10 cellular contexts compared by ENCODE assay signal in the genomic region with DNA sequence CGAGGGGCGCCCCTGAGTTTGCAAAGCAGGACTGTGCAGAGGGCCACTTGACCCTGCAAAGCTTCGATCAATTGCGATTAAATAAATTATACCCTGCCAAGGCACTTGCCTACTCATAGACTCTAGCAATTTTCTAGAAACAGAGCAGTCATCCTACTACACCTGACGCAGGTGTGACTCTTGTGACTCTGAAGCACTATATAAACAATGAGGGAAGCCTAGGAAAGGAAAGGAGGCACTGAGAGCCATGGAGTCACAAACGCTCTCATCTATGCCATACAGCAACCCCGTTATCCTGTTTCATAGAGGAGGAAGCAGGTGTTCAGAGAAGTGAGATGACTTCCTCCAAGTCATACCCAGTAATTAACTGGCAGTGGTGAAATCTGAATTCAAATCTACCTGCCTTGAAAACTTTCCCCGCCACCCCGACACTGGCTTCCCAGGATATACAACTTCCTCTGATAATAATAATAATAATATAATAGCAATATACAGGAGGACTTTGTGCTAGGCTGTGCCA.
DNase-seq lines count a peak whose midpoint lies in the region; ATAC-seq lines count a peak whose summit lies in the region.
"Had no signal": no experiment of that assay in that cellular context is flagged by ENCODE, and none has a peak within 500 bp of the region (broad histone marks: within the 10 kb centered on the region; RNA-seq: fewer than 3 reads in every experiment).

No MANE protein-coding gene starts in this region.

- no peaks in the 10 kb centered on the region for H3K36me3 Mint-ChIP-seq in dendritic cell treated with granulocyte-macrophage colony-stimulating factor and Interleukin-4, amounts not matched to agents 40 ng/mL and 50 ng/mL, for 4 days (ENCODE audit: low read depth)
- peaks cover 8% of the 10 kb centered on the region for H3K36me3 Mint-ChIP-seq in stimulated activated effector memory CD8-positive, alpha-beta T cell treated with anti-CD3 and anti-CD28 coated beads, Interleukin-12 subunit alpha, Interleukin-12 subunit beta, amount 100 ng/mL, for 72 hours

- H3K4me3 Mint-ChIP-seq in dendritic cell treated with granulocyte-macrophage colony-stimulating factor and Interleukin-4, amounts not matched to agents 40 ng/mL and 50 ng/mL, for 4 days = no peak overlapping the region
- peak overlapping the region; percentile 63 for H3K4me3 Mint-ChIP-seq in stimulated activated effector memory CD8-positive, alpha-beta T cell treated with anti-CD3 and anti-CD28 coated beads, Interleukin-12 subunit alpha, Interleukin-12 subunit beta, amount 100 ng/mL, for 72 hours

- peaks cover 84% of the 10 kb centered on the region for H3K4me1 Mint-ChIP-seq in dendritic cell treated with granulocyte-macrophage colony-stimulating factor and Interleukin-4, amounts not matched to agents 40 ng/mL and 50 ng/mL, for 4 days (ENCODE audit: low read depth)
- H3K4me1 Mint-ChIP-seq in stimulated activated effector memory CD8-positive, alpha-beta T cell treated with anti-CD3 and anti-CD28 coated beads, Interleukin-12 subunit alpha, Interleukin-12 subunit beta, amount 100 ng/mL, for 72 hours = peaks cover 94% of the 10 kb centered on the region

- peak overlapping the region; percentile 30 for H3K27ac Mint-ChIP-seq in dendritic cell treated with granulocyte-macrophage colony-stimulating factor and Interleukin-4, amounts not matched to agents 40 ng/mL and 50 ng/mL, for 4 days
- peak overlapping the region; percentile 73 for H3K27ac Mint-ChIP-seq in stimulated activated effector memory CD8-positive, alpha-beta T cell treated with anti-CD3 and anti-CD28 coated beads, Interleukin-12 subunit alpha, Interleukin-12 subunit beta, amount 100 ng/mL, for 72 hours

- intact Hi-C loops in dendritic cell treated with granulocyte-macrophage colony-stimulating factor and Interleukin-4, amounts not matched to agents 40 ng/mL and 50 ng/mL, for 4 days (cut with micrococcal nuclease) = no loop called here

- no peaks in the 10 kb centered on the region for H3K27me3 Mint-ChIP-seq in dendritic cell treated with granulocyte-macrophage colony-stimulating factor and Interleukin-4, amounts not matched to agents 40 ng/mL and 50 ng/mL, for 4 days

- H3K9me3 Mint-ChIP-seq in dendritic cell treated with granulocyte-macrophage colony-stimulating factor and Interleukin-4, amounts not matched to agents 40 ng/mL and 50 ng/mL, for 4 days = no peaks in the 10 kb centered on the region
- H3K9me3 Mint-ChIP-seq in stimulated activated effector memory CD8-positive, alpha-beta T cell treated with anti-CD3 and anti-CD28 coated beads, Interleukin-12 subunit alpha, Interleukin-12 subunit beta, amount 100 ng/mL, for 72 hours = no peaks in the 10 kb centered on the region
- H3K9me3 Mint-ChIP-seq: nephron had no signal

- no peak for ATAC-seq in stimulated activated effector memory CD8-positive, alpha-beta T cell treated with anti-CD3 and anti-CD28 coated beads, Interleukin-12 subunit alpha, Interleukin-12 subunit beta, amount 100 ng/mL, for 72 hours
- no peak for ATAC-seq in HG02981 (IDR thresholded peaks at IDR 0.05; ENCODE audit: unreplicated experiment)

- DNase-seq in activated CD8-positive, alpha-beta memory T cell treated with anti-CD3 and anti-CD28 coated beads for 24 hours = peak; percentile 44
- DNase-seq in activated CD8-positive, alpha-beta memory T cell treated with anti-CD3 and anti-CD28 coated beads, Interleukin-2, amount 50 U/mL, for 4 hours = no peak
- DNase-seq in NCI-H510A treated with DMSO at 0.1 percent for 48 hours (lab: John Stamatoyannopoulos, UW) (peak; percentile 87), glomerular visceral epithelial cell (ENCODE audit: extremely low spot score) (no peak), NCI-H2081 treated with DMSO at 0.1 percent for 48 hours (lab: John Stamatoyannopoulos, UW) (no peak)
- no peak for DNase-seq in stimulated activated effector memory CD8-positive, alpha-beta T cell treated with anti-CD3 and anti-CD28 coated beads, Interleukin-12 subunit alpha, Interleukin-12 subunit beta, amount 100 ng/mL, for 72 hours (ENCODE audit: low spot score in 2 of 2)
- DNase-seq: SIG-M5 had no signal

Comparison
In these comparisons a context has a peak if more than half of its experiments do, and no peak if none do; other contexts are left out.
1. DNase-seq: peak in activated CD8-positive, alpha-beta memory T cell treated with anti-CD3 and anti-CD28 coated beads for 24 hours (single experiment) and NCI-H510A treated with DMSO at 0.1 percent for 48 hours (single experiment); none in activated CD8-positive, alpha-beta memory T cell treated with anti-CD3 and anti-CD28 coated beads, Interleukin-2, amount 50 U/mL, for 4 hours (single experiment), stimulated activated effector memory CD8-positive, alpha-beta T cell treated with anti-CD3 and anti-CD28 coated beads, Interleukin-12 subunit alpha, Interleukin-12 subunit beta, amount 100 ng/mL, for 72 hours (0 of 2), glomerular visceral epithelial cell (single experiment) and NCI-H2081 treated with DMSO at 0.1 percent for 48 hours (single experiment).